ENCODE assay signal across 1 cellular context in the genomic region with DNA sequence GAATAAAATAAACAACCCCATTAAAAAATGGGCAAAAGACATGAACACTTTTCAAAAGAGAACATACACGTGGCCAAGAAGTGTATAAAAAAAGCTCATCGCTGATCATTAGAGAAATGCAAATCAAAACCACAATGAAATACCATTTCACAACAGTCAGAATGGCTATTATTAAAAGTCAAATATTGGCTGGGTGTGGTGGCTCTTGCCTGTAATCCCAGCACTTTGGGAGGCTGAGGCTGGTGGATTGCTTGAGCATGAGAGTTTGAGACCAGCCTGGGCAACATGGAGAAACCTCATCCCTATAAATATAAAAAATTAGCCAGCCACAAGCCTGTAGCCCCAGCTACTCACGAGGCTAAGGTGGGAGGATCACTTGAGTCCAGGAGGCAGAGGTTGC.
TF ChIP-seq lines count a peak whose summit lies in the region.

No MANE protein-coding gene starts in this region.

TF ChIP-seq in GM12878, 131 proteins besides CTCF, POLR2A, EP300 and RAD21:
- TF ChIP-seq MTA2 (IDR thresholded peaks at IDR 0.05; ENCODE audit: low read depth) (0 out of 2 replicates have a peak, but pooled peaks have one; percentile 24), BCL11A (IDR thresholded peaks at IDR 0.05; ENCODE audit: low read depth, low read length) (peak; percentile 11; the same call in 1 of the 2 replicates), RUNX3 (IDR thresholded peaks at IDR 0.05; ENCODE audit: low read length) (peak; percentile 42), ZZZ3 (IDR thresholded peaks at IDR 0.05; ENCODE audit: control insufficient read depth, insufficient read length, low read depth) (no peak)
